ENCODE assay signal across 8 cellular contexts in genomic region chr4:74228691-74229640, GRCh38.
A peak's percentile ranks its signal among the peaks of the same experiment; 100 is the strongest.
DNase-seq lines count a peak whose midpoint lies in the region; ATAC-seq and TF ChIP-seq lines count a peak whose summit lies in the region.

No MANE protein-coding gene starts in this region.

- H3K4me3 ChIP-seq in mucosa of descending colon, result no peak overlapping the region

- H3K9me3 ChIP-seq in mucosa of descending colon, result no peaks in the 10 kb centered on the region

- ATAC-seq in GM18502 (IDR thresholded peaks at IDR 0.05; ENCODE audit: poor library complexity, unreplicated experiment) (peak; percentile 82), HG02938 (IDR thresholded peaks at IDR 0.05; ENCODE audit: unreplicated experiment) (peak; percentile 90), mucosa of descending colon (peak; percentile 59)

- H3K27ac Mint-ChIP-seq in activated CD4-positive, alpha-beta T cell treated with anti-CD3 and anti-CD28 coated beads, Interleukin-2, amount 10 ng/mL, durations not matched to agents 7 days and 5 days, result no peak overlapping the region

- H3K27me3 Mint-ChIP-seq in activated CD4-positive, alpha-beta T cell treated with anti-CD3 and anti-CD28 coated beads, Interleukin-2, amount 10 ng/mL, durations not matched to agents 7 days and 5 days, result no peaks in the 10 kb centered on the region

- peaks cover 9% of the 10 kb centered on the region for H3K4me1 ChIP-seq in mucosa of descending colon (ENCODE audit: low read depth)

- no peak overlapping the region for H3K4me3 Mint-ChIP-seq in activated CD4-positive, alpha-beta T cell treated with anti-CD3 and anti-CD28 coated beads, Interleukin-2, amount 10 ng/mL, durations not matched to agents 7 days and 5 days

- DNase-seq in AG08396 (ENCODE audit: low spot score), result peak; percentile 52
- peak; percentile 78 for DNase-seq in NCI-H226
- DNase-seq in activated CD4-positive, alpha-beta T cell treated with anti-CD3 and anti-CD28 coated beads, Interleukin-2, amount 10 ng/mL, durations not matched to agents 7 days and 5 days, result peak; percentile 84
- DNase-seq in ecto neural progenitor cell (ENCODE audit: low spot score), result peak; percentile 76
- peak; percentile 63 to 87 (median 78) for DNase-seq in mucosa of descending colon
- DNase-seq in stimulated activated CD8-positive, alpha-beta memory T cell treated with anti-CD3 and anti-CD28 coated beads, Interleukin-7, amount 100 ng/mL, for 48 hours (ENCODE audit: extremely low read depth in 1 of 2, low read depth in 1 of 2), result peak; percentile 30 to 62

- intact Hi-C loops in mucosa of descending colon (cut with DNase I, micrococcal nuclease), result loop anchor here in 1 of 2 donors (10.0 kb wide), 1 partner anchor 76 kb away; the partner anchor contains the start of gene EPGN

- CTCF ChIA-PET in activated CD4-positive, alpha-beta T cell treated with anti-CD3 and anti-CD28 coated beads, Interleukin-2, amount 10 ng/mL, durations not matched to agents 7 days and 5 days (lab: Charles Lee), result interaction anchor here (0.6 to 1.4 kb wide), 10 partner anchors 8 to 191 kb away, joined by 3 to 6 read pairs (median 4); no protein-coding TSS in a partner anchor

- H3K9me3 Mint-ChIP-seq in activated CD4-positive, alpha-beta T cell treated with anti-CD3 and anti-CD28 coated beads, Interleukin-2, amount 10 ng/mL, durations not matched to agents 7 days and 5 days, result no peaks in the 10 kb centered on the region

- no peaks in the 10 kb centered on the region for H3K36me3 Mint-ChIP-seq in activated CD4-positive, alpha-beta T cell treated with anti-CD3 and anti-CD28 coated beads, Interleukin-2, amount 10 ng/mL, durations not matched to agents 7 days and 5 days (ENCODE audit: low read depth)

- POLR2A ChIA-PET in activated CD4-positive, alpha-beta T cell treated with anti-CD3 and anti-CD28 coated beads, Interleukin-2, amount 10 ng/mL, durations not matched to agents 7 days and 5 days (lab: Charles Lee), result interaction anchor here (0.6 kb wide), 1 partner anchor 8 kb away, joined by 3 read pairs; no protein-coding TSS in a partner anchor

- no peaks in the 10 kb centered on the region for H3K36me3 ChIP-seq in mucosa of descending colon (ENCODE audit: low read depth)

- TF ChIP-seq CTCF in mucosa of descending colon (IDR thresholded peaks at IDR 0.05), result peak; percentile 72

- H3K4me1 Mint-ChIP-seq in activated CD4-positive, alpha-beta T cell treated with anti-CD3 and anti-CD28 coated beads, Interleukin-2, amount 10 ng/mL, durations not matched to agents 7 days and 5 days, result peaks cover 12% of the 10 kb centered on the region
